In the genomic region with DNA sequence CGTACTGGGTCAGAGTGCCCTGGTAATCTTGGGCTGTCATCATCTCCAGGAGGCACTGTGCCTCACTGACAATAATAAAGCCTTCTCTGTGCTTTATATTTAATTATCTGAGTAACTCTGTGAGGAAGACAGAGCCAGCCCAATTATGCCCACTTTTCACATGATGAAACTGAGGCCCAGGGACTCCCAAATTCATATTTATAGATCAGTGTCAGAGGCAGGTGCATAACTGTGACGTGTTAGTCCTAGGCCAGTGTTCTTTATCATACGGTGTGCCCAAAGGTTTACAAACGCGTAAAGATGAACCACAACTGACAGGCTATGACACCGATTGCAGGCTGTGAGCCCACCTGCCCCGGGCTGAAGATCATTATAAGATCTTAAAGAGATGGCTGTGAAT, we compare ENCODE assay signal across 26 cellular contexts.
"Had no signal": no experiment of that assay in that cellular context is flagged by ENCODE, and none has a peak within 500 bp of the region (broad histone marks: within the 10 kb centered on the region; RNA-seq: fewer than 3 reads in every experiment).

No MANE protein-coding gene starts in this region.

- H3K9me3 ChIP-seq: colonic mucosa, esophagus squamous epithelium, gastrocnemius medialis had no signal

- FAIRE-seq: colon, endometrium, endothelial cell of umbilical vein, frontal cortex had no signal

- H3K27ac ChIP-seq: colonic mucosa, coronary artery, dorsolateral prefrontal cortex, epithelial cell of prostate, esophagus squamous epithelium, foreskin keratinocyte, gastrocnemius medialis, gastroesophageal sphincter, heart left ventricle, heart right ventricle had no signal

- H3K4me1 ChIP-seq: colonic mucosa, esophagus squamous epithelium, foreskin keratinocyte, gastrocnemius medialis, gastroesophageal sphincter, heart left ventricle, heart right ventricle had no signal

- DNase-seq: colonic mucosa; cortex of kidney; dermis blood vessel endothelial cell; dorsolateral prefrontal cortex; effector CD4-positive, alpha-beta T cell; effector CD8-positive, alpha-beta T cell; effector memory CD4-positive, alpha-beta T cell; effector memory CD8-positive, alpha-beta T cell; endodermal cell; erythroblast; esophagus squamous epithelium; foreskin keratinocyte; foreskin melanocyte; gastrocnemius medialis; glutamatergic neuron; head of caudate nucleus; heart left ventricle; heart right ventricle had no signal

- H3K27me3 ChIP-seq: colonic mucosa, foreskin keratinocyte, gastrocnemius medialis had no signal

- ATAC-seq: effector memory CD8-positive, alpha-beta T cell; esophagus mucosa; foreskin keratinocyte; gastrocnemius medialis; gastroesophageal sphincter; heart left ventricle; heart right ventricle had no signal

- H3K4me3 ChIP-seq: colonic mucosa, coronary artery, dorsolateral prefrontal cortex, esophagus squamous epithelium, gastrocnemius medialis, gastroesophageal sphincter, heart left ventricle, heart right ventricle had no signal

- H3K36me3 ChIP-seq: colonic mucosa, gastrocnemius medialis, gastroesophageal sphincter, heart left ventricle, heart right ventricle had no signal
